Comparison of ENCODE assay signal across 2 cellular contexts in the genomic region with DNA sequence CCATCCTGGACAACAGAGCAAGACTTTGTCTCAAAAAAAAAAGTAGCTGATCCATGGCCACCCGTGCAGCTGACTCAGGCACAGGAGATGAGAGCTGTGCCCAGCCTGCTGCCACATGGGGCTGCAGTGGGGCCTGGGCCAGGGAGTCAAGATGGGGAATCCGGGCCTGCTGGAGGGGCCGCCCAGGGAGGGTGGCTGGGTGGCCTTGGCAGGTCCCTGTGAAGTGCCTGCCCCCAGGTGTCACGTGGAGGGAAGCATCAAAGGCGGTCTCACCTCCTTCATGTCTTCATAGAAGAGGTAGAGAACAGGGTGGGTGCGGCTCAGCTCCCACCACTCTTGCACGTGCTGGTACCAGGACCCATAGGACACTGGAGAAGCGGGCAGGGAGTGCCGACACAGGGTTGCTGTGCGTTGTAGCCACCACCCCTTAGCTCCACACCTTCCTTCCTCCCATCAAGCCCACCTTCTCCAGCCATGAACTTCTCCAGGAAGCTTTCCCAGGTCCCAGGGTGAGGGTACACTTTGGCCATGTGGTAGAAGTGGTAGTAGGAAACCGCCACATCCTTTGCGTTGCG.
TF ChIP-seq lines count a peak whose summit lies in the region.

No MANE protein-coding gene starts in this region.

TF ChIP-seq in HCT116, 20 proteins besides CTCF, POLR2A, EP300 and RAD21:
- TF ChIP-seq YY1 (IDR thresholded peaks at IDR 0.05; ENCODE audit: extremely low read depth, insufficient replicate concordance, low read depth, low read length): no peak
- no peak for TF ChIP-seq EGR1 (IDR thresholded peaks at IDR 0.05; ENCODE audit: low read depth)
- TF ChIP-seq, protein P1, sequence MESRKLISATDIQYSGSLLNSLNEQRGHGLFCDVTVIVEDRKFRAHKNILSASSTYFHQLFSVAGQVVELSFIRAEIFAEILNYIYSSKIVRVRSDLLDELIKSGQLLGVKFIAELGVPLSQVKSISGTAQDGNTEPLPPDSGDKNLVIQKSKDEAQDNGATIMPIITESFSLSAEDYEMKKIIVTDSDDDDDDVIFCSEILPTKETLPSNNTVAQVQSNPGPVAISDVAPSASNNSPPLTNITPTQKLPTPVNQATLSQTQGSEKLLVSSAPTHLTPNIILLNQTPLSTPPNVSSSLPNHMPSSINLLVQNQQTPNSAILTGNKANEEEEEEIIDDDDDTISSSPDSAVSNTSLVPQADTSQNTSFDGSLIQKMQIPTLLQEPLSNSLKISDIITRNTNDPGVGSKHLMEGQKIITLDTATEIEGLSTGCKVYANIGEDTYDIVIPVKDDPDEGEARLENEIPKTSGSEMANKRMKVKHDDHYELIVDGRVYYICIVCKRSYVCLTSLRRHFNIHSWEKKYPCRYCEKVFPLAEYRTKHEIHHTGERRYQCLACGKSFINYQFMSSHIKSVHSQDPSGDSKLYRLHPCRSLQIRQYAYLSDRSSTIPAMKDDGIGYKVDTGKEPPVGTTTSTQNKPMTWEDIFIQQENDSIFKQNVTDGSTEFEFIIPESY (IDR thresholded peaks at IDR 0.05; ENCODE audit: extremely low read depth, insufficient replicate concordance, low read length): no peak
- no peak for TF ChIP-seq JUND (IDR thresholded peaks at IDR 0.05)
- no peak for TF ChIP-seq CBX3 (IDR thresholded peaks at IDR 0.05; ENCODE audit: low read depth)
- TF ChIP-seq, protein P2, sequence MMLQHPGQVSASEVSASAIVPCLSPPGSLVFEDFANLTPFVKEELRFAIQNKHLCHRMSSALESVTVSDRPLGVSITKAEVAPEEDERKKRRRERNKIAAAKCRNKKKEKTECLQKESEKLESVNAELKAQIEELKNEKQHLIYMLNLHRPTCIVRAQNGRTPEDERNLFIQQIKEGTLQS (IDR thresholded peaks at IDR 0.05): no peak
- TF ChIP-seq ZFX (IDR thresholded peaks at IDR 0.05): no peak
- TF ChIP-seq, protein P3, sequence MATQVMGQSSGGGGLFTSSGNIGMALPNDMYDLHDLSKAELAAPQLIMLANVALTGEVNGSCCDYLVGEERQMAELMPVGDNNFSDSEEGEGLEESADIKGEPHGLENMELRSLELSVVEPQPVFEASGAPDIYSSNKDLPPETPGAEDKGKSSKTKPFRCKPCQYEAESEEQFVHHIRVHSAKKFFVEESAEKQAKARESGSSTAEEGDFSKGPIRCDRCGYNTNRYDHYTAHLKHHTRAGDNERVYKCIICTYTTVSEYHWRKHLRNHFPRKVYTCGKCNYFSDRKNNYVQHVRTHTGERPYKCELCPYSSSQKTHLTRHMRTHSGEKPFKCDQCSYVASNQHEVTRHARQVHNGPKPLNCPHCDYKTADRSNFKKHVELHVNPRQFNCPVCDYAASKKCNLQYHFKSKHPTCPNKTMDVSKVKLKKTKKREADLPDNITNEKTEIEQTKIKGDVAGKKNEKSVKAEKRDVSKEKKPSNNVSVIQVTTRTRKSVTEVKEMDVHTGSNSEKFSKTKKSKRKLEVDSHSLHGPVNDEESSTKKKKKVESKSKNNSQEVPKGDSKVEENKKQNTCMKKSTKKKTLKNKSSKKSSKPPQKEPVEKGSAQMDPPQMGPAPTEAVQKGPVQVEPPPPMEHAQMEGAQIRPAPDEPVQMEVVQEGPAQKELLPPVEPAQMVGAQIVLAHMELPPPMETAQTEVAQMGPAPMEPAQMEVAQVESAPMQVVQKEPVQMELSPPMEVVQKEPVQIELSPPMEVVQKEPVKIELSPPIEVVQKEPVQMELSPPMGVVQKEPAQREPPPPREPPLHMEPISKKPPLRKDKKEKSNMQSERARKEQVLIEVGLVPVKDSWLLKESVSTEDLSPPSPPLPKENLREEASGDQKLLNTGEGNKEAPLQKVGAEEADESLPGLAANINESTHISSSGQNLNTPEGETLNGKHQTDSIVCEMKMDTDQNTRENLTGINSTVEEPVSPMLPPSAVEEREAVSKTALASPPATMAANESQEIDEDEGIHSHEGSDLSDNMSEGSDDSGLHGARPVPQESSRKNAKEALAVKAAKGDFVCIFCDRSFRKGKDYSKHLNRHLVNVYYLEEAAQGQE (IDR thresholded peaks at IDR 0.05; ENCODE audit: low read depth): no peak
- TF ChIP-seq, protein P4, sequence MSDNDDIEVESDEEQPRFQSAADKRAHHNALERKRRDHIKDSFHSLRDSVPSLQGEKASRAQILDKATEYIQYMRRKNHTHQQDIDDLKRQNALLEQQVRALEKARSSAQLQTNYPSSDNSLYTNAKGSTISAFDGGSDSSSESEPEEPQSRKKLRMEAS (IDR thresholded peaks at IDR 0.05): no peak
- TF ChIP-seq ZNF274 (IDR thresholded peaks at IDR 0.05; ENCODE audit: low read depth, low read length): no peak

TF ChIP-seq in HepG2, 621 proteins besides CTCF, POLR2A, EP300 and RAD21 (continues in another document):
- TF ChIP-seq AGO2 (optimal IDR thresholded peaks at IDR 0.05; ENCODE audit: low read depth, low read length) (peak; percentile 90), RBM22 (optimal IDR thresholded peaks at IDR 0.05; ENCODE audit: low read length) (peak; percentile 69), KMT2A (CRISPR knock-in tag; IDR thresholded peaks at IDR 0.05) (0 out of 2 replicates have a peak, but pooled peaks have one; percentile 33), RFXANK (CRISPR knock-in tag; IDR thresholded peaks at IDR 0.05) (no peak), ZNF776 (CRISPR knock-in tag; IDR thresholded peaks at IDR 0.05) (no peak), GABPB1 (CRISPR knock-in tag; IDR thresholded peaks at IDR 0.05) (peak; percentile 23; the same call in 1 of the 2 replicates), ATAD3A (CRISPR knock-in tag; IDR thresholded peaks at IDR 0.05) (no peak), ZNF672 (CRISPR knock-in tag; IDR thresholded peaks at IDR 0.05) (no peak), ZNF589 (CRISPR knock-in tag; conservative IDR thresholded peaks at IDR 0.05) (no peak), MXD4 (CRISPR knock-in tag; IDR thresholded peaks at IDR 0.05) (no peak), SSRP1 (CRISPR knock-in tag; IDR thresholded peaks at IDR 0.05) (peak; percentile 50; the same call in 1 of the 2 replicates), ZNF768 (CRISPR knock-in tag; IDR thresholded peaks at IDR 0.05) (0 out of 2 replicates have a peak, but pooled peaks have one; percentile 11), YEATS2 (CRISPR knock-in tag; IDR thresholded peaks at IDR 0.05; ENCODE audit: borderline replicate concordance) (0 out of 2 replicates have a peak, but pooled peaks have one; percentile 38), AGO1 (IDR thresholded peaks at IDR 0.05; ENCODE audit: low read depth, low read length, poor library complexity, severe bottlenecking) (peak; percentile 33), RBFOX2 (IDR thresholded peaks at IDR 0.05; ENCODE audit: low read depth, low read length) (peak; percentile 63), ZNF670 (CRISPR knock-in tag; IDR thresholded peaks at IDR 0.05; ENCODE audit: borderline replicate concordance) (no peak), ZBTB8A (CRISPR knock-in tag; IDR thresholded peaks at IDR 0.05; ENCODE audit: borderline replicate concordance, low read depth) (no peak), ZNF44 (CRISPR knock-in tag; IDR thresholded peaks at IDR 0.05) (no peak)
- TF ChIP-seq, protein P5, sequence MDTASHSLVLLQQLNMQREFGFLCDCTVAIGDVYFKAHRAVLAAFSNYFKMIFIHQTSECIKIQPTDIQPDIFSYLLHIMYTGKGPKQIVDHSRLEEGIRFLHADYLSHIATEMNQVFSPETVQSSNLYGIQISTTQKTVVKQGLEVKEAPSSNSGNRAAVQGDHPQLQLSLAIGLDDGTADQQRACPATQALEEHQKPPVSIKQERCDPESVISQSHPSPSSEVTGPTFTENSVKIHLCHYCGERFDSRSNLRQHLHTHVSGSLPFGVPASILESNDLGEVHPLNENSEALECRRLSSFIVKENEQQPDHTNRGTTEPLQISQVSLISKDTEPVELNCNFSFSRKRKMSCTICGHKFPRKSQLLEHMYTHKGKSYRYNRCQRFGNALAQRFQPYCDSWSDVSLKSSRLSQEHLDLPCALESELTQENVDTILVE (CRISPR knock-in tag; IDR thresholded peaks at IDR 0.05): no peak
- TF ChIP-seq, protein P1 (CRISPR knock-in tag; IDR thresholded peaks at IDR 0.05): peak; percentile 64; the same call in 1 of the 2 replicates
- TF ChIP-seq, protein P6, sequence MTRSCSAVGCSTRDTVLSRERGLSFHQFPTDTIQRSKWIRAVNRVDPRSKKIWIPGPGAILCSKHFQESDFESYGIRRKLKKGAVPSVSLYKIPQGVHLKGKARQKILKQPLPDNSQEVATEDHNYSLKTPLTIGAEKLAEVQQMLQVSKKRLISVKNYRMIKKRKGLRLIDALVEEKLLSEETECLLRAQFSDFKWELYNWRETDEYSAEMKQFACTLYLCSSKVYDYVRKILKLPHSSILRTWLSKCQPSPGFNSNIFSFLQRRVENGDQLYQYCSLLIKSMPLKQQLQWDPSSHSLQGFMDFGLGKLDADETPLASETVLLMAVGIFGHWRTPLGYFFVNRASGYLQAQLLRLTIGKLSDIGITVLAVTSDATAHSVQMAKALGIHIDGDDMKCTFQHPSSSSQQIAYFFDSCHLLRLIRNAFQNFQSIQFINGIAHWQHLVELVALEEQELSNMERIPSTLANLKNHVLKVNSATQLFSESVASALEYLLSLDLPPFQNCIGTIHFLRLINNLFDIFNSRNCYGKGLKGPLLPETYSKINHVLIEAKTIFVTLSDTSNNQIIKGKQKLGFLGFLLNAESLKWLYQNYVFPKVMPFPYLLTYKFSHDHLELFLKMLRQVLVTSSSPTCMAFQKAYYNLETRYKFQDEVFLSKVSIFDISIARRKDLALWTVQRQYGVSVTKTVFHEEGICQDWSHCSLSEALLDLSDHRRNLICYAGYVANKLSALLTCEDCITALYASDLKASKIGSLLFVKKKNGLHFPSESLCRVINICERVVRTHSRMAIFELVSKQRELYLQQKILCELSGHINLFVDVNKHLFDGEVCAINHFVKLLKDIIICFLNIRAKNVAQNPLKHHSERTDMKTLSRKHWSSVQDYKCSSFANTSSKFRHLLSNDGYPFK (CRISPR knock-in tag; IDR thresholded peaks at IDR 0.05; ENCODE audit: borderline replicate concordance): no peak
- TF ChIP-seq, protein P7, sequence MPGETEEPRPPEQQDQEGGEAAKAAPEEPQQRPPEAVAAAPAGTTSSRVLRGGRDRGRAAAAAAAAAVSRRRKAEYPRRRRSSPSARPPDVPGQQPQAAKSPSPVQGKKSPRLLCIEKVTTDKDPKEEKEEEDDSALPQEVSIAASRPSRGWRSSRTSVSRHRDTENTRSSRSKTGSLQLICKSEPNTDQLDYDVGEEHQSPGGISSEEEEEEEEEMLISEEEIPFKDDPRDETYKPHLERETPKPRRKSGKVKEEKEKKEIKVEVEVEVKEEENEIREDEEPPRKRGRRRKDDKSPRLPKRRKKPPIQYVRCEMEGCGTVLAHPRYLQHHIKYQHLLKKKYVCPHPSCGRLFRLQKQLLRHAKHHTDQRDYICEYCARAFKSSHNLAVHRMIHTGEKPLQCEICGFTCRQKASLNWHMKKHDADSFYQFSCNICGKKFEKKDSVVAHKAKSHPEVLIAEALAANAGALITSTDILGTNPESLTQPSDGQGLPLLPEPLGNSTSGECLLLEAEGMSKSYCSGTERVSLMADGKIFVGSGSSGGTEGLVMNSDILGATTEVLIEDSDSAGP (CRISPR knock-in tag; IDR thresholded peaks at IDR 0.05; ENCODE audit: borderline replicate concordance): peak; percentile 34; the same call in 1 of the 2 replicates
- TF ChIP-seq, protein P8, sequence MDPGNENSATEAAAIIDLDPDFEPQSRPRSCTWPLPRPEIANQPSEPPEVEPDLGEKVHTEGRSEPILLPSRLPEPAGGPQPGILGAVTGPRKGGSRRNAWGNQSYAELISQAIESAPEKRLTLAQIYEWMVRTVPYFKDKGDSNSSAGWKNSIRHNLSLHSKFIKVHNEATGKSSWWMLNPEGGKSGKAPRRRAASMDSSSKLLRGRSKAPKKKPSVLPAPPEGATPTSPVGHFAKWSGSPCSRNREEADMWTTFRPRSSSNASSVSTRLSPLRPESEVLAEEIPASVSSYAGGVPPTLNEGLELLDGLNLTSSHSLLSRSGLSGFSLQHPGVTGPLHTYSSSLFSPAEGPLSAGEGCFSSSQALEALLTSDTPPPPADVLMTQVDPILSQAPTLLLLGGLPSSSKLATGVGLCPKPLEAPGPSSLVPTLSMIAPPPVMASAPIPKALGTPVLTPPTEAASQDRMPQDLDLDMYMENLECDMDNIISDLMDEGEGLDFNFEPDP (CRISPR knock-in tag; conservative IDR thresholded peaks at IDR 0.05): no peak
- TF ChIP-seq, protein P9, sequence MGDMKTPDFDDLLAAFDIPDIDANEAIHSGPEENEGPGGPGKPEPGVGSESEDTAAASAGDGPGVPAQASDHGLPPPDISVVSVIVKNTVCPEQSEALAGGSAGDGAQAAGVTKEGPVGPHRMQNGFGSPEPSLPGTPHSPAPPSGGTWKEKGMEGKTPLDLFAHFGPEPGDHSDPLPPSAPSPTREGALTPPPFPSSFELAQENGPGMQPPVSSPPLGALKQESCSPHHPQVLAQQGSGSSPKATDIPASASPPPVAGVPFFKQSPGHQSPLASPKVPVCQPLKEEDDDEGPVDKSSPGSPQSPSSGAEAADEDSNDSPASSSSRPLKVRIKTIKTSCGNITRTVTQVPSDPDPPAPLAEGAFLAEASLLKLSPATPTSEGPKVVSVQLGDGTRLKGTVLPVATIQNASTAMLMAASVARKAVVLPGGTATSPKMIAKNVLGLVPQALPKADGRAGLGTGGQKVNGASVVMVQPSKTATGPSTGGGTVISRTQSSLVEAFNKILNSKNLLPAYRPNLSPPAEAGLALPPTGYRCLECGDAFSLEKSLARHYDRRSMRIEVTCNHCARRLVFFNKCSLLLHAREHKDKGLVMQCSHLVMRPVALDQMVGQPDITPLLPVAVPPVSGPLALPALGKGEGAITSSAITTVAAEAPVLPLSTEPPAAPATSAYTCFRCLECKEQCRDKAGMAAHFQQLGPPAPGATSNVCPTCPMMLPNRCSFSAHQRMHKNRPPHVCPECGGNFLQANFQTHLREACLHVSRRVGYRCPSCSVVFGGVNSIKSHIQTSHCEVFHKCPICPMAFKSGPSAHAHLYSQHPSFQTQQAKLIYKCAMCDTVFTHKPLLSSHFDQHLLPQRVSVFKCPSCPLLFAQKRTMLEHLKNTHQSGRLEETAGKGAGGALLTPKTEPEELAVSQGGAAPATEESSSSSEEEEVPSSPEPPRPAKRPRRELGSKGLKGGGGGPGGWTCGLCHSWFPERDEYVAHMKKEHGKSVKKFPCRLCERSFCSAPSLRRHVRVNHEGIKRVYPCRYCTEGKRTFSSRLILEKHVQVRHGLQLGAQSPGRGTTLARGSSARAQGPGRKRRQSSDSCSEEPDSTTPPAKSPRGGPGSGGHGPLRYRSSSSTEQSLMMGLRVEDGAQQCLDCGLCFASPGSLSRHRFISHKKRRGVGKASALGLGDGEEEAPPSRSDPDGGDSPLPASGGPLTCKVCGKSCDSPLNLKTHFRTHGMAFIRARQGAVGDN (CRISPR knock-in tag; IDR thresholded peaks at IDR 0.05): peak; percentile 40; the same call in 1 of the 2 replicates
